In genomic region chr12:68358532-68359485, GRCh38 we compare ENCODE assay signal across 8 cellular contexts.
DNase-seq lines count a peak whose midpoint lies in the region; TF ChIP-seq lines count a peak whose summit lies in the region.

No MANE protein-coding gene starts in this region.

- in situ Hi-C loops in T47D (cut with HindIII; ENCODE audit: low pct_unique_long_range_greater_than_20kb, low sequenced_read_pairs), result no loop called here

- POLR2A ChIA-PET in HEK293T (lab: Yijun Ruan, JAX), result interaction anchor here (1.4 kb wide), 1 partner anchor 252 kb away, joined by 3 read pairs; the partner anchor contains the start of gene RAP1B

- CTCF ChIA-PET in HEK293T (lab: Yijun Ruan, JAX), result interaction anchor here (0.6 to 1.4 kb wide), 2 partner anchors 23 to 48 kb away, joined by 3 to 5 read pairs; no protein-coding TSS in a partner anchor

- DNase-seq in SKM-1 treated with dmso at 0.1 percent for 144 hours (lab: John Stamatoyannopoulos, UW; ENCODE audit: unreplicated experiment) (peak; percentile 31), SKM-1 (lab: John Stamatoyannopoulos, UW; ENCODE audit: unreplicated experiment) (no peak), HEK293T (ENCODE audit: extremely low spot score) (peak; percentile 58), LoVo (ENCODE audit: low spot score) (peak; percentile 63), T-helper 9 cell (peak; percentile 37), T47D (ENCODE audit: low read depth in 1 of 2, low spot score in 1 of 2) (peak; percentile 42 to 88), iris pigment epithelial cell (ENCODE audit: low read depth) (peak; percentile 82)
- peak; percentile 52 for DNase-seq in stimulated activated CD4-positive, alpha-beta T cell treated with anti-CD3 and anti-CD28 coated beads, Interleukin-1b, Interleukin-23, amount 100 ng/mL, for 48 hours

TF ChIP-seq in HEK293T, 16 proteins besides CTCF, POLR2A, EP300 and RAD21:
- TF ChIP-seq ELF4 (IDR thresholded peaks at IDR 0.05) (no peak), SP1 (IDR thresholded peaks at IDR 0.05) (no peak), FOXK2 (IDR thresholded peaks at IDR 0.05) (no peak), NFRKB (IDR thresholded peaks at IDR 0.05) (no peak), CTBP1 (IDR thresholded peaks at IDR 0.05; ENCODE audit: borderline replicate concordance) (no peak), ARNT (IDR thresholded peaks at IDR 0.05) (no peak), SUZ12 (IDR thresholded peaks at IDR 0.05) (no peak), PKNOX1 (IDR thresholded peaks at IDR 0.05) (peak; percentile 95), FOXA1 (IDR thresholded peaks at IDR 0.05) (no peak), FOXM1 (IDR thresholded peaks at IDR 0.05; ENCODE audit: borderline replicate concordance) (no peak), ZNF384 (IDR thresholded peaks at IDR 0.05) (0 out of 2 replicates have a peak, but pooled peaks have one; percentile 65), HDGF (IDR thresholded peaks at IDR 0.05; ENCODE audit: borderline replicate concordance) (no peak), BHLHE40 (IDR thresholded peaks at IDR 0.05; ENCODE audit: borderline replicate concordance) (no peak), LEF1 (IDR thresholded peaks at IDR 0.05; ENCODE audit: borderline replicate concordance) (no peak), L3MBTL2 (conservative IDR thresholded peaks at IDR 0.05) (peak; percentile 47)
